10 cellular contexts compared by ENCODE assay signal in the genomic region with DNA sequence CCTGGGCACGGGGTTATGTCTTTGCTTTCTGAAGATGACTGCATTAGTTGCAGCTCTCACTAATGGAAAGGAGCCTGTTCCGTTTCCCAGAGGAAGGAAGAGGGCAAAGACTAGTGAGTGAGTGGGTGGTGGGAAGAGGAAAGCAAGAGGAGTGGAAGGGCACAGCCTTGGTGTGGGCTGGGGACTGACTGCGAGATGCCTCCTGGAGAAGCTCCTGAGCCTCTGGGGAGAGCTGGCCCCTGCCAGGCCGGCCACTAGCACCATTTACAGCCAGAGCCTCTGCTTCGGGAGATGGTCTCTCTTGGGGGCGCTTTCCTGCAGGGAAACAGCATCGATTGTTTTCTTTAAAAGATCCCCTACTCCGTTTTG. TPM values are rescaled to one million over a fixed set of nuclear protein-coding genes. Genes with fewer than 3 reads are reported as not detected.
DNase-seq lines count a peak whose midpoint lies in the region; ATAC-seq and TF ChIP-seq lines count a peak whose summit lies in the region.
"Had no signal": no experiment of that assay in that cellular context is flagged by ENCODE, and none has a peak within 500 bp of the region (broad histone marks: within the 10 kb centered on the region; RNA-seq: fewer than 3 reads in every experiment).

No MANE protein-coding gene starts in this region.

- H3K27me3 Mint-ChIP-seq in IgD-negative memory B cell: peaks cover 57% of the 10 kb centered on the region

- H3K27me3 ChIP-seq in fibroblast of lung (ENCODE audit: control insufficient read depth, insufficient read depth, low read length): peaks cover 66% of the 10 kb centered on the region
- H3K27me3 ChIP-seq: adrenal gland had no signal

- H3K4me3 ChIP-seq in fibroblast of lung (replicated peaks in 1 of 4; ENCODE audit: control extremely low read depth in 1 of 4, insufficient read depth in 1 of 4, low read depth in 3 of 4, low read length in 4 of 4): no peak overlapping the region

- no peaks in the 10 kb centered on the region for H3K36me3 Mint-ChIP-seq in IgD-negative memory B cell

- no peaks in the 10 kb centered on the region for H3K79me2 ChIP-seq in fibroblast of lung (ENCODE audit: control insufficient read depth, insufficient read depth, low read length)

- no peak for TF ChIP-seq CTCF in fibroblast of lung (conservative IDR thresholded peaks at IDR 0.05 in 1 of 2, IDR thresholded peaks at IDR 0.05 in 1 of 2; ENCODE audit: low read depth in 1 of 2, low read length in 2 of 2)

- no peak overlapping the region for H2AFZ ChIP-seq in fibroblast of lung (ENCODE audit: low read length)

- peak overlapping the region; percentile 80 to 95 (median 86) for H3K4me3 Mint-ChIP-seq in IgD-negative memory B cell

- peak overlapping the region in 1 of 3 donors; percentile 30 for H3K27ac Mint-ChIP-seq in IgD-negative memory B cell

- H3K9me3 Mint-ChIP-seq in IgD-negative memory B cell: no peaks in the 10 kb centered on the region

- no peak overlapping the region for H3K9ac ChIP-seq in fibroblast of lung (ENCODE audit: insufficient read depth, low read length)
- H3K9ac ChIP-seq: KMS-11 had no signal

- peaks cover 6% of the 10 kb centered on the region for H3K4me1 ChIP-seq in fibroblast of lung (ENCODE audit: control insufficient read depth, extremely low read depth, insufficient read depth, low read length)

- no peaks in the 10 kb centered on the region for H3K9me3 ChIP-seq in fibroblast of lung (ENCODE audit: control insufficient read depth, insufficient read depth, low read depth, low read length)
- H3K9me3 ChIP-seq: adrenal gland had no signal

- DNase-seq in D341Med (ENCODE audit: low spot score): peak; percentile 30
- no peak for DNase-seq in fibroblast of lung (ENCODE audit: low read depth in 2 of 2)
- peak; percentile 60 for DNase-seq in retina
- DNase-seq in NCI-H2196 treated with DMSO at 0.1 percent for 48 hours (lab: John Stamatoyannopoulos, UW; ENCODE audit: unreplicated experiment): no peak
- DNase-seq in Ammon's horn (ENCODE audit: low spot score): no peak
- DNase-seq: adrenal gland, T1000 had no signal

- H3K4me1 Mint-ChIP-seq in IgD-negative memory B cell: peaks cover 11 to 14% (median 13%) of the 10 kb centered on the region in 3 donors

- no peaks in the 10 kb centered on the region for H3K36me3 ChIP-seq in fibroblast of lung (ENCODE audit: control insufficient read depth, insufficient read depth, low read length)
- H3K36me3 ChIP-seq: adrenal gland had no signal

- peak overlapping the region; percentile 51 for H3K4me2 ChIP-seq in fibroblast of lung (ENCODE audit: extremely low read depth, insufficient read depth, low read length)
- H3K4me2 ChIP-seq: KMS-11 had no signal

- no peaks in the 10 kb centered on the region for H4K20me1 ChIP-seq in fibroblast of lung (ENCODE audit: control insufficient read depth, extremely low read depth, insufficient read depth, low read length)

- H3K27ac ChIP-seq in fibroblast of lung (ENCODE audit: insufficient read depth, low read length): no peak overlapping the region
- H3K27ac ChIP-seq: KMS-11 had no signal

- no peak for ATAC-seq in GM21447 (IDR thresholded peaks at IDR 0.05; ENCODE audit: unreplicated experiment)

RNA-seq across cellular contexts. Expression of gene RHBDL3, which starts 0.8 kb away (rescaled TPM):
- polyA plus RNA-seq in IgD-negative memory B cell: not detected
- total RNA-seq in fibroblast of lung: 0.17 and 0.26 TPM in 2 replicates
- 0.36 and 0.43 TPM in 2 replicates for polyA plus RNA-seq in fibroblast of lung
- 0.45 and 0.62 TPM in 2 replicates for polyA plus RNA-seq in fibroblast of lung (2012)
- 0.19 and 2.0 TPM in 2 replicates for polyA minus RNA-seq in fibroblast of lung (ENCODE audit: low replicate concordance)

Comparison
In these comparisons a context has a peak if more than half of its experiments do, and no peak if none do; other contexts are left out.
1. DNase-seq: peak in D341Med (single experiment) and retina (single experiment); none in fibroblast of lung (0 of 2), NCI-H2196 treated with DMSO at 0.1 percent for 48 hours (single experiment) and Ammon's horn (single experiment).